30 cellular contexts compared by ENCODE assay signal in the genomic region with DNA sequence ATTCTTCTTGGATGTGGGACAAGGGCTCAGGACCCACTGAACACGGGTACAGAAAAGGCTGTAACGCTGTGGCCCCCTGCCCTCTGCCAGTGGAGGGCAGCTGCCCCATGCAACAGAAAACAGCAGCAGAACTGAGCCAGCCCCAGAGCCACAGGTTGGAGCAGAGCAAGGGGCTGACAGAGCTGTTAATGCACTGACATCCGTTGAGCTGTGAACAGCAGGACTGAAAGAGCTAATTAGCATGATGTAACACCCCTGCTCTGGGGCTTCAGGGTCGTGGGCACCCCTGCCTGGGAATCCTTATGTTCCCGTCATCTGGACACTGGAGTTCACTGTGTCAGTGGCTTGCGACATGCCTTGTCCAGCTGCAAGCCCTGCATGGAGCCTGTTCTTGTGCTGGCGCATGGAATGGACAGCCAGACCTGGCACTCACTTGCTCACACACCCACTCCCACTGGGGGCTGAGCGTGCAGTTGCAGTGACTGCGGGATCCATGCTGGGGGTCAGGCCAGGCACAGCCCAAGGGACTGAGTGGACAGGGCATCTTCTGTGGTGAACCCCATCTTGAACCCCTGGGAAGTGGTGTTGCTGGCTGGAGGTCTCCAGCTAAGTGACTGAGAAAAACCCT.
"Had no signal": no experiment of that assay in that cellular context is flagged by ENCODE, and none has a peak within 500 bp of the region (broad histone marks: within the 10 kb centered on the region; RNA-seq: fewer than 3 reads in every experiment).

No MANE protein-coding gene starts in this region.

- H3K36me3 ChIP-seq: adrenal gland, MG63, SJCRH30, WERI-Rb-1 had no signal

- H3K4me1 ChIP-seq: adrenal gland, SJCRH30 had no signal

- H3K9me3 ChIP-seq: adrenal gland, MG63, SJCRH30 had no signal

- H3K27me3 Mint-ChIP-seq: activated CD4-positive, alpha-beta T cell treated with anti-CD3 and anti-CD28 coated beads, Interleukin-2, amount 10 ng/mL, durations not matched to agents 24 days and 14 days; activated T-cell treated with anti-CD3 and anti-CD28 coated beads, Interleukin-2, amount 50 U/mL, for 24 hours had no signal

- H3K4me3 ChIP-seq: adrenal gland, MG63, SJCRH30, SK-N-MC had no signal

- H3K27me3 ChIP-seq: adrenal gland, MG63, SJCRH30 had no signal

- H3K27ac ChIP-seq: adrenal gland, SJCRH30, SK-N-MC, WERI-Rb-1 had no signal

- H3K4me3 Mint-ChIP-seq: activated CD4-positive, alpha-beta T cell treated with anti-CD3 and anti-CD28 coated beads, Interleukin-2, amount 10 ng/mL, durations not matched to agents 24 days and 14 days; activated CD8-positive, alpha-beta T cell treated with anti-CD3 and anti-CD28 coated beads, Interleukin-2, amount 10 ng/mL, durations not matched to agents 7 days and 5 days; activated naive CD4-positive, alpha-beta T cell treated with anti-CD3 and anti-CD28 coated beads for 36 hours; activated T-cell treated with anti-CD3 and anti-CD28 coated beads, Interleukin-2, amount 50 U/mL, for 24 hours; activated T-helper 1 cell treated with anti-CD3 and anti-CD28 coated beads, Interleukin-12 subunit alpha, Interleukin-12 subunit beta, Interleukin-2, Interleukin-4 antibody, amounts not matched to agents 30 ng/mL and 10 ng/mL and 1 ng/mL, durations not matched to agents 14 hours and 24 hours and 36 hours; brain had no signal

- H3K27ac Mint-ChIP-seq: activated CD4-positive, alpha-beta T cell treated with anti-CD3 and anti-CD28 coated beads, Interleukin-2, amount 10 ng/mL, durations not matched to agents 24 days and 14 days; activated CD8-positive, alpha-beta T cell treated with anti-CD3 and anti-CD28 coated beads, Interleukin-2, amount 10 ng/mL, durations not matched to agents 7 days and 5 days; activated naive CD4-positive, alpha-beta T cell treated with anti-CD3 and anti-CD28 coated beads for 36 hours; activated naive CD4-positive, alpha-beta T cell treated with anti-CD3 and anti-CD28 coated beads, Interleukin-2, amount 50 U/mL, for 72 hours; activated T-cell treated with anti-CD3 and anti-CD28 coated beads, Interleukin-2, amount 50 U/mL, for 24 hours; activated T-helper 1 cell treated with anti-CD3 and anti-CD28 coated beads, Interleukin-12 subunit alpha, Interleukin-12 subunit beta, Interleukin-2, Interleukin-4 antibody, amounts not matched to agents 30 ng/mL and 10 ng/mL and 1 ng/mL, durations not matched to agents 14 hours and 24 hours and 36 hours; brain had no signal

- H3K9me3 Mint-ChIP-seq: activated CD4-positive, alpha-beta T cell treated with anti-CD3 and anti-CD28 coated beads, Interleukin-2, amount 10 ng/mL, durations not matched to agents 24 days and 14 days; activated T-cell treated with anti-CD3 and anti-CD28 coated beads, Interleukin-2, amount 50 U/mL, for 24 hours had no signal

- ATAC-seq: activated CD8-positive, alpha-beta T cell treated with anti-CD3 and anti-CD28 coated beads, Interleukin-2, amount 10 ng/mL, durations not matched to agents 7 days and 5 days; activated naive CD4-positive, alpha-beta T cell treated with anti-CD3 and anti-CD28 coated beads, Interleukin-2, amount 50 U/mL, for 72 hours; Panc1 had no signal

- H3K36me3 Mint-ChIP-seq: activated naive CD4-positive, alpha-beta T cell treated with anti-CD3 and anti-CD28 coated beads, Interleukin-2, amount 50 U/mL, for 72 hours; brain had no signal

- H3K4me1 Mint-ChIP-seq: activated CD4-positive, alpha-beta T cell treated with anti-CD3 and anti-CD28 coated beads, Interleukin-2, amount 10 ng/mL, durations not matched to agents 24 days and 14 days had no signal

- DNase-seq: activated CD4-positive, alpha-beta T cell treated with anti-CD3 and anti-CD28 coated beads, Interleukin-2, amount 50 U/mL, for 4 hours; activated CD8-positive, alpha-beta T cell treated with anti-CD3 and anti-CD28 coated beads, Interleukin-2, amount 10 ng/mL, durations not matched to agents 7 days and 5 days; activated gamma-delta T cell treated with Interleukin-2 at 50 U/mL for 16 hours; activated naive CD4-positive, alpha-beta T cell treated with anti-CD3 and anti-CD28 coated beads for 36 hours; activated T-cell treated with anti-CD3 and anti-CD28 coated beads, Interleukin-2, amount 50 U/mL, for 24 hours; adrenal gland; caudate nucleus; cerebellar nuclear complex; Kasumi-1; MG63; NCI-H1092; NCI-H1436 treated with DMSO at 0.1 percent for 48 hours; NCI-H1694 treated with DMSO at 0.1 percent for 48 hours; NCI-H2029; NCI-H2107; NCI-H2171; NCI-H446; NCI-H510A treated with DMSO at 0.1 percent for 48 hours; NCI-H526 treated with DMSO at 0.1 percent for 48 hours; NCI-H774; SHP77; SJCRH30; T1000 had no signal
